8 cellular contexts compared by ENCODE assay signal in the genomic region with DNA sequence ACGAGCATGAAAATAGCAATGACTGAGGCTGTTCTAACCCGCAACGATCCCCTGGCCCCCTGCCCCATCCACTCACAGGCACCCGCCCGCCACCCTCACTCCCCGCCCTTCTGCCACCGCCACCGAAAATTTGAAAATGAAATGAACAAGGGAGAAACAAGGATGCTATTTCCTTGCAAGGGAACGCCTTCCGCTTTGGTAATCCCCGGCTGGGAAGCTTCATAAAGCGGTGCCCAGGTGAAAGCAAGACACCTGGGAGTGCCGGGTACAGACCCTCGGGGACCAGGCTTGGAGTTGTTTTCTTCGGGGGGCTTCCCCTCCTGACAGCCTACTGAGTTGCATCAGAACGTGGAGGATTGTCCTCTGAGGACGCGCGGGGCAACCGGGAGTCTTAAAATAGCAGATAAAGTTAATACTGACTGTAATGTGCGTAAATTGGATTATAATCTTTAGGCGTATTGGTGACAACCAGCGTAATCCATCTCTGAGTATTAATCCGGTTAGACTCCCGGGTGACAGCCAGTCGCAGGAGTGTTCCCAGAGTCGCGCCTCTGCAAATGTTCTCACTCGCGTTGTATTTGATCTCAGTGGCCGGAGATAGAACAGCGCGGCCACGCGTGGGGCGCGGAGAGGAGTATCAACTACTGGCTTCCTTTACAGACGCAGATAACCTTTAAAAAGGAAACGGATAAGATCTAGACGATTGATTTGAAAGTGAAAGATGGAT. TPM values are rescaled to one million over a fixed set of nuclear protein-coding genes. Genes with fewer than 3 reads are reported as not detected.
A peak's percentile ranks its signal among the peaks of the same experiment; 100 is the strongest.
DNase-seq lines count a peak whose midpoint lies in the region; ATAC-seq and TF ChIP-seq lines count a peak whose summit lies in the region.

No MANE protein-coding gene starts in this region.

- H3K4me3 Mint-ChIP-seq in activated naive CD8-positive, alpha-beta T cell treated with anti-CD3 and anti-CD28 coated beads, Interleukin-2, amount 50 U/mL, for 24 hours = peak overlapping the region; percentile 91

- peak; percentile 47 for DNase-seq in DND-41
- DNase-seq in SJSA1 (ENCODE audit: low read depth in 1 of 2, low spot score in 2 of 2) = no peak
- DNase-seq in activated naive CD8-positive, alpha-beta T cell treated with anti-CD3 and anti-CD28 coated beads, Interleukin-2, amount 50 U/mL, for 24 hours = peak; percentile 62
- no peak for DNase-seq in smooth muscle cell (lab: John Stamatoyannopoulos, UW; ENCODE audit: unreplicated experiment)
- no peak for DNase-seq in NCI-H1436 (lab: John Stamatoyannopoulos, UW)
- DNase-seq in SW 1271 (lab: John Stamatoyannopoulos, UW) = no peak

- peaks cover 14% of the 10 kb centered on the region for H3F3A ChIP-seq in smooth muscle cell (ENCODE audit: low read depth)

- ATAC-seq in DND-41 (ENCODE audit: insufficient read depth, low read depth) (peak; percentile 1), HG02759 (IDR thresholded peaks at IDR 0.05; ENCODE audit: unreplicated experiment) (peak; percentile 11)
- peak; percentile 14 for ATAC-seq in activated naive CD8-positive, alpha-beta T cell treated with anti-CD3 and anti-CD28 coated beads, Interleukin-2, amount 50 U/mL, for 24 hours

- H3K4me3 ChIP-seq in DND-41 (ENCODE audit: low read depth in 1 of 2, low read length in 2 of 2) (peak overlapping the region; percentile 46 to 89; a peak in 3 of 4 replicates), SJSA1 (peak overlapping the region; percentile 83), iPS-18c (ENCODE audit: insufficient read depth, low read depth, low read length) (peak overlapping the region; percentile 77), smooth muscle cell (peak overlapping the region; percentile 87)

- H3K4me2 ChIP-seq in DND-41 (ENCODE audit: insufficient read depth, low read length) = peak overlapping the region; percentile 96
- H3K4me2 ChIP-seq in smooth muscle cell = peak overlapping the region; percentile 97

- H3K27me3 Mint-ChIP-seq in activated naive CD8-positive, alpha-beta T cell treated with anti-CD3 and anti-CD28 coated beads, Interleukin-2, amount 50 U/mL, for 24 hours = no peaks in the 10 kb centered on the region

- H3K9me3 Mint-ChIP-seq in activated naive CD8-positive, alpha-beta T cell treated with anti-CD3 and anti-CD28 coated beads, Interleukin-2, amount 50 U/mL, for 24 hours = no peaks in the 10 kb centered on the region

- H3K27ac Mint-ChIP-seq in activated naive CD8-positive, alpha-beta T cell treated with anti-CD3 and anti-CD28 coated beads, Interleukin-2, amount 50 U/mL, for 24 hours = peak overlapping the region; percentile 88

- peaks cover 7% of the 10 kb centered on the region for H3K27me3 ChIP-seq in DND-41 (ENCODE audit: insufficient read depth, low read length, poor library complexity)
- no peaks in the 10 kb centered on the region for H3K27me3 ChIP-seq in SJSA1 (replicated peaks)
- H3K27me3 ChIP-seq in smooth muscle cell (ENCODE audit: low read depth) = no peaks in the 10 kb centered on the region

- no peak for TF ChIP-seq CTCF in DND-41 (IDR thresholded peaks at IDR 0.05; ENCODE audit: borderline replicate concordance, extremely low read depth, low read length, poor library complexity, severe bottlenecking)
- TF ChIP-seq CTCF in smooth muscle cell (IDR thresholded peaks at IDR 0.05; ENCODE audit: borderline replicate concordance, insufficient read depth, poor library complexity, severe bottlenecking) = no peak

- H3K27ac ChIP-seq in DND-41 (ENCODE audit: low read length) = peak overlapping the region; percentile 77
- H3K27ac ChIP-seq in SJSA1 = no peak overlapping the region
- no peak overlapping the region for H3K27ac ChIP-seq in smooth muscle cell (ENCODE audit: low read depth)

- H3K9ac ChIP-seq in DND-41 (ENCODE audit: low read depth, low read length) = peak overlapping the region; percentile 84
- peak overlapping the region; percentile 27 for H3K9ac ChIP-seq in smooth muscle cell (ENCODE audit: low read depth)

- H3K36me3 Mint-ChIP-seq in activated naive CD8-positive, alpha-beta T cell treated with anti-CD3 and anti-CD28 coated beads, Interleukin-2, amount 50 U/mL, for 24 hours (ENCODE audit: low read depth) = peaks cover 14% of the 10 kb centered on the region

- H4K20me1 ChIP-seq in DND-41 (ENCODE audit: insufficient read depth, low read length) (peaks cover 12% of the 10 kb centered on the region), smooth muscle cell (ENCODE audit: low read depth) (peaks cover 16% of the 10 kb centered on the region)

- WGBS in smooth muscle cell (ENCODE audit: low lambda C conversion rate) = under 1% methylated on average over 40 of the region's 40 CpGs

- peak overlapping the region; percentile 84 for H2AFZ ChIP-seq in DND-41 (ENCODE audit: low read depth, low read length)
- H2AFZ ChIP-seq in smooth muscle cell (ENCODE audit: low read depth) = peak overlapping the region; percentile 90

- H3K79me2 ChIP-seq in DND-41 (ENCODE audit: insufficient read depth, low read length) (peaks cover 36% of the 10 kb centered on the region), smooth muscle cell (ENCODE audit: low read depth) (peaks cover 35% of the 10 kb centered on the region)

- H3K4me1 ChIP-seq in DND-41 (ENCODE audit: insufficient read depth, low read length) (peaks cover 52% of the 10 kb centered on the region), SJSA1 (replicated peaks) (peaks cover 19% of the 10 kb centered on the region), smooth muscle cell (ENCODE audit: low read depth) (peaks cover 14% of the 10 kb centered on the region)

- peaks cover 41% of the 10 kb centered on the region for H3K4me1 Mint-ChIP-seq in activated naive CD8-positive, alpha-beta T cell treated with anti-CD3 and anti-CD28 coated beads, Interleukin-2, amount 50 U/mL, for 24 hours

- H3K36me3 ChIP-seq in DND-41 (ENCODE audit: insufficient read depth, low read length) = peaks cover 7% of the 10 kb centered on the region; the same call in 1 of the 2 replicates
- H3K36me3 ChIP-seq in SJSA1 = peaks cover 4% of the 10 kb centered on the region; the same call in 1 of the 2 replicates
- H3K36me3 ChIP-seq in smooth muscle cell (ENCODE audit: low read depth) = no peaks in the 10 kb centered on the region

- H3K9me3 ChIP-seq in DND-41 (ENCODE audit: insufficient read depth, low read length, severe bottlenecking) (no peaks in the 10 kb centered on the region), SJSA1 (replicated peaks) (no peaks in the 10 kb centered on the region), iPS-18c (ENCODE audit: control insufficient read depth, insufficient read depth, low read length) (no peaks in the 10 kb centered on the region), smooth muscle cell (replicated peaks; ENCODE audit: low read depth) (no peaks in the 10 kb centered on the region)

RNA-seq across cellular contexts. Expression of gene MLLT3, which starts 0.9 kb away (rescaled TPM):
- total RNA-seq in SJSA1 (2014; rRNA removed; shearing (Covaris generic)) = 9.4 and 13.9 TPM in 2 replicates
- 29.9 and 32.8 TPM in 2 replicates for total RNA-seq in smooth muscle cell
- polyA plus RNA-seq in smooth muscle cell = 16.3 and 21.9 TPM in 2 replicates

Comparison
In these comparisons a context has a peak if more than half of its experiments do, and no peak if none do; other contexts are left out.
1. DNase-seq: peak in DND-41 (single experiment) and activated naive CD8-positive, alpha-beta T cell treated with anti-CD3 and anti-CD28 coated beads, Interleukin-2, amount 50 U/mL, for 24 hours (single experiment); none in SJSA1 (0 of 2), smooth muscle cell (single experiment), NCI-H1436 (single experiment) and SW 1271 (0 of 2).
2. Peak in every context shown above with its lines, with median percentiles within 50 percentile points of each other: ATAC-seq and H3K4me3 ChIP-seq.